Comparison of ENCODE assay signal across 9 cellular contexts in genomic region chr14:92670177-92670576, GRCh38.
DNase-seq lines count a peak whose midpoint lies in the region; ATAC-seq and TF ChIP-seq lines count a peak whose summit lies in the region.
"Had no signal": no experiment of that assay in that cellular context is flagged by ENCODE, and none has a peak within 500 bp of the region (broad histone marks: within the 10 kb centered on the region; RNA-seq: fewer than 3 reads in every experiment).

No MANE protein-coding gene starts in this region.

- ATAC-seq in activated naive CD4-positive, alpha-beta T cell treated with anti-CD3 and anti-CD28 coated beads, Interleukin-2, amount 50 U/mL, for 72 hours: no peak
- ATAC-seq in natural killer cell (peak; percentile 46 to 57 (median 51)), GM21576 (IDR thresholded peaks at IDR 0.05; ENCODE audit: unreplicated experiment) (no peak)

- intact Hi-C loops in natural killer cell (cut with micrococcal nuclease): no loop called here

- H3K27ac ChIP-seq in HL-60 (replicated peaks) (peak overlapping the region; percentile 90), tibial nerve (no peak overlapping the region)

- H3K36me3 ChIP-seq in tibial nerve: peaks cover 0 to 16% (median 0%) of the 10 kb centered on the region in 3 donors

- no peaks in the 10 kb centered on the region for H3K27me3 Mint-ChIP-seq in natural killer cell (ENCODE audit: low read depth in 2 of 2)

- peaks cover 78 to 80% of the 10 kb centered on the region in 2 donors for H3K4me1 Mint-ChIP-seq in natural killer cell

- H3K4me3 Mint-ChIP-seq in natural killer cell: peak overlapping the region; percentile 68

- H3K27me3 ChIP-seq in HL-60 (ENCODE audit: insufficient read depth, poor library complexity, severe bottlenecking): no peaks in the 10 kb centered on the region
- no peaks in the 10 kb centered on the region for H3K27me3 ChIP-seq in tibial nerve

- TF ChIP-seq CTCF in GM12864 (IDR thresholded peaks at IDR 0.05; ENCODE audit: low read depth, low read length, missing control alignments) (peak; percentile 29), HL-60 (IDR thresholded peaks at IDR 0.05; ENCODE audit: insufficient read depth, low read length) (no peak), natural killer cell (IDR thresholded peaks at IDR 0.05) (no peak), tibial nerve (IDR thresholded peaks at IDR 0.05) (no peak)

- peak in 1 of 2 donors; percentile 14 for TF ChIP-seq EP300 in tibial nerve (IDR thresholded peaks at IDR 0.05)

- no peaks in the 10 kb centered on the region for H3K9me3 Mint-ChIP-seq in activated naive CD4-positive, alpha-beta T cell treated with anti-CD3 and anti-CD28 coated beads, Interleukin-2, amount 50 U/mL, for 72 hours
- no peaks in the 10 kb centered on the region for H3K9me3 Mint-ChIP-seq in natural killer cell

- WGBS in tibial nerve, 2 donors: 54 to 61% methylated on average over 4 of the region's 4 CpGs

- no peaks in the 10 kb centered on the region for H3K9me3 ChIP-seq in tibial nerve

- peaks cover 12 to 37% of the 10 kb centered on the region in 2 donors for H3K36me3 Mint-ChIP-seq in activated naive CD4-positive, alpha-beta T cell treated with anti-CD3 and anti-CD28 coated beads, Interleukin-2, amount 50 U/mL, for 72 hours
- H3K36me3 Mint-ChIP-seq in natural killer cell: peaks cover 6% of the 10 kb centered on the region

- TF ChIP-seq POLR2A in tibial nerve (IDR thresholded peaks at IDR 0.05): no peak

- peak overlapping the region; percentile 25 to 83 for H3K27ac Mint-ChIP-seq in activated naive CD4-positive, alpha-beta T cell treated with anti-CD3 and anti-CD28 coated beads, Interleukin-2, amount 50 U/mL, for 72 hours
- H3K27ac Mint-ChIP-seq in natural killer cell: peak overlapping the region; percentile 96 to 99

- DNase-seq in GM12864 (ENCODE audit: low read depth): no peak
- DNase-seq in HL-60 (ENCODE audit: low read depth in 1 of 2, low spot score in 1 of 2): peak in 1 of 2 experiments; percentile 82
- DNase-seq in activated naive CD4-positive, alpha-beta T cell treated with anti-CD3 and anti-CD28 coated beads, Interleukin-2, amount 50 U/mL, for 72 hours (ENCODE audit: low spot score in 2 of 2): no peak
- no peak for DNase-seq in natural killer cell
- no peak for DNase-seq in tibial nerve (ENCODE audit: low spot score in 2 of 2)
- no peak for DNase-seq in DMS79 (lab: John Stamatoyannopoulos, UW)
- DNase-seq: head of caudate nucleus, T1000 had no signal

- H3K4me1 ChIP-seq in tibial nerve: peaks cover 0 to 10% (median 3%) of the 10 kb centered on the region in 4 donors

- no peak overlapping the region for H3K4me3 ChIP-seq in GM12864 (ENCODE audit: low read depth, low read length)
- no peak overlapping the region for H3K4me3 ChIP-seq in HL-60 (replicated peaks; ENCODE audit: insufficient read depth, low read length)
- no peak overlapping the region for H3K4me3 ChIP-seq in tibial nerve

Comparison
In these comparisons a context has a peak if more than half of its experiments do, and no peak if none do; other contexts are left out.
1. ATAC-seq: peak in natural killer cell (3 of 3); none in activated naive CD4-positive, alpha-beta T cell treated with anti-CD3 and anti-CD28 coated beads, Interleukin-2, amount 50 U/mL, for 72 hours (0 of 2) and GM21576 (single experiment).